In the genomic region with DNA sequence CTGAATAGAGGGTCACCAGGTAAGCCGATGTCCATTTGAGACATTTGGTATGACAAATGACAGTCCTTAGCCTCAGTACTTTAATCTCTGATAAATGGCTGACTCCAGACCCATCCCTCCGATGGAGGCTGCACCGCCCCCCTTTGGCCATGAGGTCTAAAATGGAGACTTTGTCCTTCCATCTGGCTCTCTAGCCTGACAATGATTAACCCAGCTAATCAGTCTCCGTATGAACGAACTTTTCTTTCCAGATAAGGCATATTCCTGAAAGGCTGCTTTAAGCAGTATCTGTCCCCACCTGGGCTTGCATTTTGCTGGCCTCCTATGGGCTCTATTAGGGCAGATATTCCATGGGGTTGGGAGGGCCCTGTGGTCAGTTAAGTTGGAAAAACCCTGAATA, we compare ENCODE assay signal across 12 cellular contexts. TPM values are rescaled to one million over a fixed set of nuclear protein-coding genes. Genes with fewer than 3 reads are reported as not detected.
"Had no signal": no experiment of that assay in that cellular context is flagged by ENCODE, and none has a peak within 500 bp of the region (broad histone marks: within the 10 kb centered on the region; RNA-seq: fewer than 3 reads in every experiment).

No MANE protein-coding gene starts in this region.

- H3K4me1 ChIP-seq: thyroid gland, vagina had no signal

- H3K4me1 Mint-ChIP-seq: activated CD4-positive, alpha-beta T cell treated with anti-CD3 and anti-CD28 coated beads, Interleukin-2, amount 10 ng/mL, durations not matched to agents 7 days and 5 days; activated naive CD4-positive, alpha-beta T cell treated with anti-CD3 and anti-CD28 coated beads, Interleukin-2, amount 50 U/mL, for 24 hours; brain; central memory CD8-positive, alpha-beta T cell; memory B cell had no signal

- H3K4me3 Mint-ChIP-seq: activated CD4-positive, alpha-beta T cell treated with anti-CD3 and anti-CD28 coated beads, Interleukin-2, amount 10 ng/mL, durations not matched to agents 7 days and 5 days; activated naive CD4-positive, alpha-beta T cell treated with anti-CD3 and anti-CD28 coated beads, Interleukin-2, amount 50 U/mL, for 24 hours; brain; central memory CD8-positive, alpha-beta T cell; memory B cell; nephron progenitor cell; T-helper 1 cell treated with Interleukin-12 subunit alpha and Interleukin-12 subunit beta and Interleukin-4 antibody, amounts not matched to agents 30 μg/mL and 1 μg/mL, for 36 hours had no signal

- H3K4me3 ChIP-seq: thyroid gland, vagina had no signal

- DNase-seq: activated CD4-positive, alpha-beta T cell treated with anti-CD3 and anti-CD28 coated beads, Interleukin-2, amount 10 ng/mL, durations not matched to agents 7 days and 5 days; activated CD4-positive, CD25-positive, alpha-beta regulatory T cell; activated CD8-positive, alpha-beta memory T cell treated with anti-CD3 and anti-CD28 coated beads for 24 hours; amniotic stem cell; nephron progenitor cell; thyroid gland had no signal

- H3K27ac Mint-ChIP-seq: activated CD4-positive, alpha-beta T cell treated with anti-CD3 and anti-CD28 coated beads, Interleukin-2, amount 10 ng/mL, durations not matched to agents 7 days and 5 days; memory B cell; nephron progenitor cell; T-helper 1 cell treated with Interleukin-12 subunit alpha and Interleukin-12 subunit beta and Interleukin-4 antibody, amounts not matched to agents 30 μg/mL and 1 μg/mL, for 36 hours had no signal

- H3K27ac ChIP-seq: thyroid gland, vagina had no signal

- H3K27me3 ChIP-seq: thyroid gland, vagina had no signal

- H3K9me3 ChIP-seq: thyroid gland, vagina had no signal

- H3K36me3 ChIP-seq: thyroid gland, vagina had no signal

- H3K36me3 Mint-ChIP-seq: brain had no signal

- H3K27me3 Mint-ChIP-seq: activated naive CD4-positive, alpha-beta T cell treated with anti-CD3 and anti-CD28 coated beads, Interleukin-2, amount 50 U/mL, for 24 hours had no signal

RNA-seq across cellular contexts. Expression of a gene that starts 10.8 kb away (rescaled TPM):
- total RNA-seq: activated CD4-positive, alpha-beta T cell treated with anti-CD3 and anti-CD28 coated beads, Interleukin-2, amount 10 ng/mL, durations not matched to agents 7 days and 5 days had no signal
